In the genomic region with DNA sequence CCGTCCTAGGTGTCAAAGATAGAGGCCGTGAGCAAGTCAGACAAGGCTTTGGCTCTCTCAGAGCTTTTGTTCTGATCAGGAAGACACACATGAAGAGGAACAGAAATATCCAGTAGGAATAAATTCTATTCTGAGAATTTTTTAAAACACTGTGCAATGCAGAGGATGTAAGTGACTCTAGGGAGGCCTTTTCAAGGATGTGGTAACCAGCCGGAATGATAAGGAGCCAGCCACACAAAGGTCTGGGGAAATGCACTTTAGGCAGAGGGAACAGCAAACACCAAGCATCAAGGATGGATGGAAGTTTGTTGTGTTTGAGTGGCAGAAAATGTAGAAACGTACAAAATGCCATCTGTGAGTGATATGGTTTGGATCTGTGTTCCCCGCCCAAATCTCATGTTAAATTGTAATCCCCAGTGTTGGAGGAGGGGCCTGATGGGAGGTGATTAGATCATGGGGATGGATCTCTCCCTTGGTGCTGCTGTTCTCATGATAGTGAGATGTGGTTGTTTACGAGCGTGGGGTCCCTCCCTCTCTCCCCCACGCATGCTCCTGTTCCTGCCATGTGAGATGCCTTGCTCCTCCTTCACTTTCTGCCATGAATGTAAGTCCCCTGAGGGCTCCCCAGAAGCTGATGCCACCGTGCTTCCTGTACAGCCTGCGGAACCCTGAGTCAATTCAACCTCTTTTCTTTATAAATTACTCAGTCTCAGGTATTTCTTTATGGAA, we compare ENCODE assay signal across 23 cellular contexts.
"Had no signal": no experiment of that assay in that cellular context is flagged by ENCODE, and none has a peak within 500 bp of the region (broad histone marks: within the 10 kb centered on the region; RNA-seq: fewer than 3 reads in every experiment).

No MANE protein-coding gene starts in this region.

- H3K36me3 ChIP-seq: cardiac muscle cell, SJSA1, WERI-Rb-1 had no signal

- H3K9ac ChIP-seq: KMS-11 had no signal

- FAIRE-seq: astrocyte, RCC 7860 had no signal

- ATAC-seq: activated CD4-positive, alpha-beta T cell treated with anti-CD3 and anti-CD28 coated beads for 36 hours; activated naive CD4-positive, alpha-beta T cell treated with anti-CD3 and anti-CD28 coated beads, Interleukin-2, amount 50 U/mL, for 72 hours; activated naive CD8-positive, alpha-beta T cell treated with anti-CD3 and anti-CD28 coated beads, Interleukin-2, amount 50 U/mL, for 24 hours; PC-3 had no signal

- H3K27ac ChIP-seq: cardiac muscle cell, KMS-11, SJSA1, WERI-Rb-1 had no signal

- H3K27me3 ChIP-seq: cardiac muscle cell, SJSA1 had no signal

- H3K9me3 ChIP-seq: SJSA1 had no signal

- H3K4me3 ChIP-seq: cardiac muscle cell, SJSA1 had no signal

- DNase-seq: activated CD4-positive, alpha-beta memory T cell treated with anti-CD3 and anti-CD28 coated beads, Interleukin-2, amount 10 ng/mL, durations not matched to agents 7 days and 5 days; activated CD4-positive, alpha-beta T cell treated with anti-CD3 and anti-CD28 coated beads for 36 hours; activated CD4-positive, alpha-beta T cell treated with anti-CD3 and anti-CD28 coated beads, Interleukin-2, amount 50 U/mL, for 1 hour; activated CD8-positive, alpha-beta memory T cell treated with anti-CD3 and anti-CD28 coated beads, Interleukin-2, amount 50 U/mL, for 48 hours; activated effector memory CD4-positive, alpha-beta T cell treated with anti-CD3 and anti-CD28 coated beads, Interleukin-2, amount 50 U/mL, for 16 hours; activated naive CD4-positive, alpha-beta T cell treated with Interleukin-2 at 50 U/mL for 16 hours; activated naive CD8-positive, alpha-beta T cell treated with anti-CD3 and anti-CD28 coated beads, Interleukin-2, amount 50 U/mL, for 24 hours; activated T-cell treated with anti-CD3 and anti-CD28 coated beads, Interleukin-2, amount 50 U/mL, for 1 hour; amygdala; NCI-H1092 treated with DMSO at 0.1 percent for 48 hours; NCI-H1417 treated with DMSO at 0.1 percent for 48 hours; NCI-H187; NCI-H2081; NCI-H510A treated with DMSO at 0.1 percent for 48 hours; PC-3; SHP77; WERI-Rb-1 had no signal

- H3K4me2 ChIP-seq: KMS-11 had no signal
